ENCODE assay signal across 25 cellular contexts in the genomic region with DNA sequence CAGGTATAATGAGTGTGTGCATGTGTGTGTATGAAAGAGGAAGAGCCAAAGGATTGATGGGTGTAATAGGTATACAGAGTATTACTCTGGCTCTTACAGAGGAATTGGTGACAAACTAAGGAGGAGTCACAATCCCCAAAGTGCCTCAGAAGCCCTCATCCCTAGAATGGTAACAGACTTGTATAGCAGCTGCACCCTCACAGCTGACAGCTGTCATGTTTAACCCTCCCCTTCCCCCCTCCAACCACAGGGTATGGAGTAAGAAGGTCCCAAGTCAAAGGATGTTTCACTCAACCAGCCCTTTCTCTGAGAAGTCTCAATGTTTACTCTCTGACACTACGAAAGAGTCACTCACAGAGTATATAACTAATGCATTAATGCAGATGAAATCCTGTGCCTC.
"Had no signal": no experiment of that assay in that cellular context is flagged by ENCODE, and none has a peak within 500 bp of the region (broad histone marks: within the 10 kb centered on the region; RNA-seq: fewer than 3 reads in every experiment).

No MANE protein-coding gene starts in this region.

- ATAC-seq: activated T-helper 17 cell treated with anti-CD3 and anti-CD28 coated beads, Interleukin-2, amount 50 U/mL, for 72 hours had no signal

- H3K27me3 ChIP-seq: brain microvascular endothelial cell had no signal

- H3K27ac Mint-ChIP-seq: activated CD4-positive, alpha-beta memory T cell treated with anti-CD3 and anti-CD28 coated beads, Interleukin-2, amount 10 ng/mL, durations not matched to agents 7 days and 5 days; activated naive CD4-positive, alpha-beta T cell treated with anti-CD3 and anti-CD28 coated beads, Interleukin-2, amount 10 ng/mL, durations not matched to agents 7 days and 5 days; activated naive CD8-positive, alpha-beta T cell treated with anti-CD3 and anti-CD28 coated beads for 36 hours; activated T-helper 17 cell treated with anti-CD3 and anti-CD28 coated beads, Interleukin-2, amount 50 U/mL, for 72 hours had no signal

- H3K4me3 Mint-ChIP-seq: activated CD4-positive, alpha-beta memory T cell treated with anti-CD3 and anti-CD28 coated beads, Interleukin-2, amount 10 ng/mL, durations not matched to agents 7 days and 5 days; activated naive CD4-positive, alpha-beta T cell treated with anti-CD3 and anti-CD28 coated beads, Interleukin-2, amount 10 ng/mL, durations not matched to agents 7 days and 5 days; activated naive CD8-positive, alpha-beta T cell treated with anti-CD3 and anti-CD28 coated beads for 36 hours; activated T-helper 17 cell treated with anti-CD3 and anti-CD28 coated beads, Interleukin-2, amount 50 U/mL, for 72 hours had no signal

- H3K27ac ChIP-seq: brain microvascular endothelial cell, cardiac muscle cell, KMS-11, SK-N-MC, VCaP had no signal

- H3K27me3 Mint-ChIP-seq: activated T-helper 17 cell treated with anti-CD3 and anti-CD28 coated beads, Interleukin-2, amount 50 U/mL, for 72 hours had no signal

- H3K36me3 Mint-ChIP-seq: activated naive CD4-positive, alpha-beta T cell treated with anti-CD3 and anti-CD28 coated beads, Interleukin-2, amount 10 ng/mL, durations not matched to agents 7 days and 5 days; activated naive CD8-positive, alpha-beta T cell treated with anti-CD3 and anti-CD28 coated beads for 36 hours had no signal

- DNase-seq: activated CD4-positive, alpha-beta memory T cell treated with anti-CD3 and anti-CD28 coated beads, Interleukin-2, amount 10 ng/mL, durations not matched to agents 7 days and 5 days; activated CD4-positive, alpha-beta T cell treated with anti-CD3 and anti-CD28 coated beads, Interleukin-2, amount 50 U/mL, for 1 hour; activated CD4-positive, CD25-positive, alpha-beta regulatory T cell; activated gamma-delta T cell; activated naive CD4-positive, alpha-beta T cell treated with anti-CD3 and anti-CD28 coated beads, Interleukin-2, amount 10 ng/mL, durations not matched to agents 7 days and 5 days; activated naive CD8-positive, alpha-beta T cell treated with anti-CD3 and anti-CD28 coated beads for 36 hours; activated T-cell treated with anti-CD3 and anti-CD28 coated beads for 4 hours; activated T-cell treated with anti-CD3 and anti-CD28 coated beads, Interleukin-2, amount 50 U/mL, for 48 hours; brain microvascular endothelial cell; MM.1S; NCI-H1092; NCI-H1417; NCI-H1930; NCI-H2107; NCI-H2171 treated with DMSO at 0.1 percent for 48 hours; NCI-H345; NCI-H510A treated with DMSO at 0.1 percent for 48 hours; NCI-H748 treated with DMSO at 0.1 percent for 48 hours; SIG-M5; T-helper 1 cell had no signal

- H3K9me3 Mint-ChIP-seq: activated naive CD4-positive, alpha-beta T cell treated with anti-CD3 and anti-CD28 coated beads, Interleukin-2, amount 10 ng/mL, durations not matched to agents 7 days and 5 days; activated naive CD8-positive, alpha-beta T cell treated with anti-CD3 and anti-CD28 coated beads for 36 hours; activated T-helper 17 cell treated with anti-CD3 and anti-CD28 coated beads, Interleukin-2, amount 50 U/mL, for 72 hours had no signal
